In genomic region chr19:36488118-36488815, GRCh38 we compare ENCODE assay signal across 9 cellular contexts. TPM values are rescaled to one million over a fixed set of nuclear protein-coding genes. Genes with fewer than 3 reads are reported as not detected.
DNase-seq lines count a peak whose midpoint lies in the region; ATAC-seq lines count a peak whose summit lies in the region.
"Had no signal": no experiment of that assay in that cellular context is flagged by ENCODE, and none has a peak within 500 bp of the region (broad histone marks: within the 10 kb centered on the region; RNA-seq: fewer than 3 reads in every experiment).

No MANE protein-coding gene starts in this region.

- H3K9me3 Mint-ChIP-seq in activated CD4-positive, alpha-beta T cell treated with anti-CD3 and anti-CD28 coated beads for 36 hours (ENCODE audit: low read depth), result peaks cover 20% of the 10 kb centered on the region
- H3K9me3 Mint-ChIP-seq in activated T-helper 17 cell treated with anti-CD3 and anti-CD28 coated beads, Interleukin-2, amount 50 U/mL, for 72 hours, result no peaks in the 10 kb centered on the region

- POLR2A ChIA-PET in activated CD4-positive, alpha-beta T cell treated with anti-CD3 and anti-CD28 coated beads for 36 hours (lab: Charles Lee), result interaction anchor here (0.5 to 2.0 kb wide), 5 partner anchors 23 to 362 kb away, joined by 3 to 17 read pairs (median 5); partner anchors contain the start of genes ZNF146, ZNF260, ZNF345 and ZNF382

- no peaks in the 10 kb centered on the region for H3K36me3 ChIP-seq in subcutaneous abdominal adipose tissue (ENCODE audit: control insufficient read depth in 5 of 5, insufficient read depth in 5 of 5, low read length in 5 of 5)

- H3K4me3 Mint-ChIP-seq in activated CD4-positive, alpha-beta T cell treated with anti-CD3 and anti-CD28 coated beads for 36 hours, result peak overlapping the region; percentile 86
- H3K4me3 Mint-ChIP-seq in activated T-helper 17 cell treated with anti-CD3 and anti-CD28 coated beads, Interleukin-2, amount 50 U/mL, for 72 hours, result peak overlapping the region; percentile 92

- peak overlapping the region; percentile 98 for H3K27ac Mint-ChIP-seq in activated CD4-positive, alpha-beta T cell treated with anti-CD3 and anti-CD28 coated beads for 36 hours
- peak overlapping the region; percentile 97 for H3K27ac Mint-ChIP-seq in activated T-helper 17 cell treated with anti-CD3 and anti-CD28 coated beads, Interleukin-2, amount 50 U/mL, for 72 hours

- no peak overlapping the region for H3K27ac ChIP-seq in subcutaneous abdominal adipose tissue (ENCODE audit: low read depth, low read length)

- H3K4me1 Mint-ChIP-seq in activated CD4-positive, alpha-beta T cell treated with anti-CD3 and anti-CD28 coated beads for 36 hours, result peaks cover 24% of the 10 kb centered on the region
- H3K4me1 Mint-ChIP-seq in activated T-helper 17 cell treated with anti-CD3 and anti-CD28 coated beads, Interleukin-2, amount 50 U/mL, for 72 hours, result peaks cover 11% of the 10 kb centered on the region

- peak; percentile 14 for DNase-seq in activated CD4-positive, alpha-beta T cell treated with anti-CD3 and anti-CD28 coated beads for 36 hours
- no peak for DNase-seq in activated CD4-positive, alpha-beta T cell treated with anti-CD3 and anti-CD28 coated beads, Interleukin-2, amount 50 U/mL, for 1 hour
- no peak for DNase-seq in NCI-H69 (lab: John Stamatoyannopoulos, UW)
- DNase-seq in iPS-NIHi11 (ENCODE audit: low spot score), result no peak
- no peak for DNase-seq in activated CD8-positive, alpha-beta memory T cell treated with anti-CD3 and anti-CD28 coated beads, Interleukin-2, amount 50 U/mL, for 4 hours
- DNase-seq: foreskin keratinocyte had no signal

- H3K36me3 Mint-ChIP-seq in activated CD4-positive, alpha-beta T cell treated with anti-CD3 and anti-CD28 coated beads for 36 hours (ENCODE audit: low read depth), result peaks cover 34% of the 10 kb centered on the region
- H3K36me3 Mint-ChIP-seq in activated T-helper 17 cell treated with anti-CD3 and anti-CD28 coated beads, Interleukin-2, amount 50 U/mL, for 72 hours (ENCODE audit: low read depth), result peaks cover 16% of the 10 kb centered on the region

- peaks cover 2 to 21% (median 18%) of the 10 kb centered on the region in 5 donors for H3K4me1 ChIP-seq in subcutaneous abdominal adipose tissue (ENCODE audit: control insufficient read depth in 5 of 5, insufficient read depth in 5 of 5, low read length in 5 of 5)
- H3K4me1 ChIP-seq: foreskin keratinocyte had no signal

- ATAC-seq in activated CD4-positive, alpha-beta T cell treated with anti-CD3 and anti-CD28 coated beads for 36 hours, result no peak
- no peak for ATAC-seq in activated T-helper 17 cell treated with anti-CD3 and anti-CD28 coated beads, Interleukin-2, amount 50 U/mL, for 72 hours (replicated peaks)

- H3K4me3 ChIP-seq in iPS-18c (ENCODE audit: insufficient read depth, low read depth, low read length), result peak overlapping the region; percentile 96
- H3K4me3 ChIP-seq in subcutaneous abdominal adipose tissue (ENCODE audit: low read depth in 1 of 5, low read length in 5 of 5), result peak overlapping the region; percentile 98 to 100 (median 99)

- intact Hi-C loops in activated CD4-positive, alpha-beta T cell treated with anti-CD3 and anti-CD28 coated beads for 36 hours (cut with DNase I, micrococcal nuclease), result loop anchor here (2.0 to 10.0 kb wide), 6 partner anchors 111 to 883 kb away; partner anchors contain the start of genes ZFP14 (in 1 of the 2) and ZNF527 (in 1 of the 2)

- peaks cover 4% of the 10 kb centered on the region for H3K9me3 ChIP-seq in iPS-18c (ENCODE audit: control insufficient read depth, insufficient read depth, low read length)
- peaks cover 0 to 4% (median 0%) of the 10 kb centered on the region in 5 donors for H3K9me3 ChIP-seq in subcutaneous abdominal adipose tissue (ENCODE audit: control insufficient read depth in 5 of 5, low read length in 5 of 5)

- CTCF ChIA-PET in activated CD4-positive, alpha-beta T cell treated with anti-CD3 and anti-CD28 coated beads for 36 hours (lab: Charles Lee), result interaction anchor here (0.6 kb wide), 1 partner anchor 420 kb away, joined by 5 read pairs; no protein-coding TSS in a partner anchor

- H3K27me3 ChIP-seq in subcutaneous abdominal adipose tissue (ENCODE audit: control insufficient read depth in 5 of 5, insufficient read depth in 4 of 5, low read length in 5 of 5), result no peaks in the 10 kb centered on the region
- H3K27me3 ChIP-seq: foreskin keratinocyte had no signal

- H3K9ac ChIP-seq in subcutaneous abdominal adipose tissue (ENCODE audit: low read length in 5 of 5), result peak overlapping the region; percentile 91 to 100 (median 98)

- H3K27me3 Mint-ChIP-seq in activated CD4-positive, alpha-beta T cell treated with anti-CD3 and anti-CD28 coated beads for 36 hours, result no peaks in the 10 kb centered on the region
- H3K27me3 Mint-ChIP-seq in activated T-helper 17 cell treated with anti-CD3 and anti-CD28 coated beads, Interleukin-2, amount 50 U/mL, for 72 hours, result no peaks in the 10 kb centered on the region

RNA-seq across cellular contexts. Expression of gene ZNF566, which starts 1.1 kb away (rescaled TPM):
- total RNA-seq in activated CD4-positive, alpha-beta T cell treated with anti-CD3 and anti-CD28 coated beads for 36 hours, result 1 to 10 TPM; 4.7 to 5.9 TPM
- 1 to 10 TPM; 4.0 to 5.6 TPM for total RNA-seq in activated T-helper 17 cell treated with anti-CD3 and anti-CD28 coated beads, Interleukin-2, amount 50 U/mL, for 72 hours

RNA-seq across cellular contexts. Expression of gene ZNF260, which starts 39.8 kb away (rescaled TPM):
- 1 to 10 TPM; 5.7 to 8.2 TPM for total RNA-seq in activated CD4-positive, alpha-beta T cell treated with anti-CD3 and anti-CD28 coated beads for 36 hours
- 1 to 10 TPM; 3.5 to 6.1 TPM for total RNA-seq in activated T-helper 17 cell treated with anti-CD3 and anti-CD28 coated beads, Interleukin-2, amount 50 U/mL, for 72 hours
